1 cellular context compared by ENCODE assay signal in the genomic region with DNA sequence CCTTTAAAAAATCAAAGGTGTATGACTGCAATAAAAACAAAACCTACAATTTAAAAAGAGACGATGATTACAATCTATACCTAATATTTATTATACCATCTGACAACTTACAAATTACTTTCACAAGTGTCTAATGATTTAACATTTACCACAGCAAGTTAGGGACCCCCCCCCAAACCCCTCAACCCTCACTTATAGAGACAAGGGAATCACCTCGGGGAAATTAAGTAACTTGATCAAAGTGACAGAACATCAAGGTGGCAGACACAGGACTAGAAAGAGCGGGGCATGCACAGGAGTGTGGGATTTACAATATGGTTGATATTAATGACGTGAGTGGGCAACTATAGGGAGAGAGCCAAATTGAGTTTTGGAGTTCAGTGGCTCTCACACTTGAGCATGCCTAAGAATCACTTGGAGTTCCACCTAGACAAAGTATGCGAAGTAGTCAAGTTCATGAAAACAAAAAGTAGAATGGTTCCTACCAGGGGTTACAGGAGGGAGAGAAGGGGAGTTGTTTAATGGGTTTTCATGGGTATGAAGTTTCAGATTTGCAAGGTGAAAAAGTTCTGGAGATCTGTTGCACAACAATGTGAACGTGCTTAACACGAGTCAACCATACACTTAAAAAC.
TF ChIP-seq lines count a peak whose summit lies in the region.

No MANE protein-coding gene starts in this region.

TF ChIP-seq in WTC11, 78 proteins besides CTCF, POLR2A, EP300 and RAD21 (continued from another document):
- TF ChIP-seq PREB (CRISPR knock-in tag; IDR thresholded peaks at IDR 0.05; ENCODE audit: borderline replicate concordance) (no peak), E2F5 (CRISPR knock-in tag; IDR thresholded peaks at IDR 0.05) (no peak), CBFB (CRISPR knock-in tag; IDR thresholded peaks at IDR 0.05; ENCODE audit: low read depth) (no peak), TP53 (CRISPR knock-in tag; IDR thresholded peaks at IDR 0.05) (no peak), SMAD3 (CRISPR knock-in tag; IDR thresholded peaks at IDR 0.05; ENCODE audit: borderline replicate concordance) (no peak), ATF1 (CRISPR knock-in tag; IDR thresholded peaks at IDR 0.05) (no peak), TCF7 (CRISPR knock-in tag; IDR thresholded peaks at IDR 0.05; ENCODE audit: low read depth) (no peak), HMGA2 (CRISPR knock-in tag; IDR thresholded peaks at IDR 0.05) (no peak), MYBL2 (CRISPR knock-in tag; IDR thresholded peaks at IDR 0.05) (no peak), NFATC4 (CRISPR knock-in tag; IDR thresholded peaks at IDR 0.05) (no peak), KAT7 (CRISPR knock-in tag; IDR thresholded peaks at IDR 0.05; ENCODE audit: borderline replicate concordance) (no peak), NR1H2 (CRISPR knock-in tag; IDR thresholded peaks at IDR 0.05) (no peak), FOXK1 (CRISPR knock-in tag; IDR thresholded peaks at IDR 0.05) (no peak), NR3C1 (CRISPR knock-in tag; conservative IDR thresholded peaks at IDR 0.05; ENCODE audit: low read depth) (no peak), MXD4 (CRISPR knock-in tag; IDR thresholded peaks at IDR 0.05; ENCODE audit: borderline replicate concordance) (no peak), ELF4 (CRISPR knock-in tag; IDR thresholded peaks at IDR 0.05; ENCODE audit: low read depth) (no peak)
- TF ChIP-seq, protein P1, sequence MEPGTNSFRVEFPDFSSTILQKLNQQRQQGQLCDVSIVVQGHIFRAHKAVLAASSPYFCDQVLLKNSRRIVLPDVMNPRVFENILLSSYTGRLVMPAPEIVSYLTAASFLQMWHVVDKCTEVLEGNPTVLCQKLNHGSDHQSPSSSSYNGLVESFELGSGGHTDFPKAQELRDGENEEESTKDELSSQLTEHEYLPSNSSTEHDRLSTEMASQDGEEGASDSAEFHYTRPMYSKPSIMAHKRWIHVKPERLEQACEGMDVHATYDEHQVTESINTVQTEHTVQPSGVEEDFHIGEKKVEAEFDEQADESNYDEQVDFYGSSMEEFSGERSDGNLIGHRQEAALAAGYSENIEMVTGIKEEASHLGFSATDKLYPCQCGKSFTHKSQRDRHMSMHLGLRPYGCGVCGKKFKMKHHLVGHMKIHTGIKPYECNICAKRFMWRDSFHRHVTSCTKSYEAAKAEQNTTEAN (CRISPR knock-in tag; IDR thresholded peaks at IDR 0.05), result no peak
- TF ChIP-seq, protein P2, sequence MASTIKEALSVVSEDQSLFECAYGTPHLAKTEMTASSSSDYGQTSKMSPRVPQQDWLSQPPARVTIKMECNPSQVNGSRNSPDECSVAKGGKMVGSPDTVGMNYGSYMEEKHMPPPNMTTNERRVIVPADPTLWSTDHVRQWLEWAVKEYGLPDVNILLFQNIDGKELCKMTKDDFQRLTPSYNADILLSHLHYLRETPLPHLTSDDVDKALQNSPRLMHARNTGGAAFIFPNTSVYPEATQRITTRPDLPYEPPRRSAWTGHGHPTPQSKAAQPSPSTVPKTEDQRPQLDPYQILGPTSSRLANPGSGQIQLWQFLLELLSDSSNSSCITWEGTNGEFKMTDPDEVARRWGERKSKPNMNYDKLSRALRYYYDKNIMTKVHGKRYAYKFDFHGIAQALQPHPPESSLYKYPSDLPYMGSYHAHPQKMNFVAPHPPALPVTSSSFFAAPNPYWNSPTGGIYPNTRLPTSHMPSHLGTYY (CRISPR knock-in tag; IDR thresholded peaks at IDR 0.05), result no peak
